Comparison of ENCODE assay signal across 8 cellular contexts in genomic region chr21:43864806-43865470, GRCh38. TPM values are rescaled to one million over a fixed set of nuclear protein-coding genes. Genes with fewer than 3 reads are reported as not detected.
DNase-seq lines count a peak whose midpoint lies in the region; ATAC-seq and TF ChIP-seq lines count a peak whose summit lies in the region.

AGPAT3 (plus strand) TSS chr21:43865223; CDS start chr21:43959682, 94,459 bp downstream.

- no peaks in the 10 kb centered on the region for H3K9me3 ChIP-seq in skeletal muscle satellite cell (replicated peaks; ENCODE audit: low read length)

- in situ Hi-C loops in GM18951 (cut with MboI; ENCODE audit: low sequenced_read_pairs, unreplicated experiment) (no loop called here), astrocyte of the cerebellum (cut with HindIII; ENCODE audit: low sequenced_read_pairs) (loop anchor here (10.0 to 25.0 kb wide), 2 partner anchors 50 to 103 kb away; no protein-coding TSS in a partner anchor)

- peaks cover 4% of the 10 kb centered on the region for H3K27me3 ChIP-seq in skeletal muscle satellite cell (ENCODE audit: control insufficient read depth, insufficient read depth, low read length)

- peaks cover 18% of the 10 kb centered on the region for H3K4me1 ChIP-seq in skeletal muscle satellite cell (ENCODE audit: control insufficient read depth, insufficient read depth, low read length)

- ATAC-seq in GM18909 (IDR thresholded peaks at IDR 0.05; ENCODE audit: poor library complexity, unreplicated experiment): no peak

- H3K9ac ChIP-seq in skeletal muscle satellite cell (ENCODE audit: low read depth, low read length): peak within 1 kb of the TSS; percentile 85

- CTCF ChIA-PET in RWPE1 (lab: Yijun Ruan, JAX): no interaction called here

- TF ChIP-seq CTCF in RWPE1 (conservative IDR thresholded peaks at IDR 0.05; ENCODE audit: low read depth): no peak
- TF ChIP-seq CTCF in astrocyte of the cerebellum (IDR thresholded peaks at IDR 0.05; ENCODE audit: low read depth, low read length, missing control alignments): no peak

- peak; percentile 30 for DNase-seq in 8988T
- DNase-seq in RWPE1 (ENCODE audit: low spot score): no peak
- DNase-seq in astrocyte of the cerebellum (ENCODE audit: low read depth): no peak
- DNase-seq in globus pallidus (ENCODE audit: low spot score): no peak

- POLR2A ChIA-PET in RWPE1 (lab: Yijun Ruan, JAX; ENCODE audit: low non-redundant PET): no interaction called here

- H3K27ac ChIP-seq in RWPE1: peak within 1 kb of the TSS; percentile 88

- peaks cover 6% of the 10 kb centered on the region for H3K36me3 ChIP-seq in skeletal muscle satellite cell (ENCODE audit: insufficient read depth, low read length)

- peak within 1 kb of the TSS; percentile 93 for H3K4me2 ChIP-seq in skeletal muscle satellite cell (ENCODE audit: low read length)

- H3K4me3 ChIP-seq in astrocyte of the cerebellum (ENCODE audit: low read depth, low read length) (peak within 1 kb of the TSS; percentile 63), iPS-11a (ENCODE audit: low read depth, low read length) (peak within 1 kb of the TSS; percentile 48), skeletal muscle satellite cell (ENCODE audit: low read length) (peak within 1 kb of the TSS; percentile 83)

- peak; percentile 49 for TF ChIP-seq POLR2A in GM18951 (IDR thresholded peaks at IDR 0.05; ENCODE audit: extremely low read depth, insufficient read depth, insufficient read length)

RNA-seq across cellular contexts. Expression of gene AGPAT3, which starts in this region (rescaled TPM):
- 23.4 and 27.4 TPM in 2 replicates for total RNA-seq in skeletal muscle satellite cell (2012; rRNA removed)
